10 cellular contexts compared by ENCODE assay signal in genomic region chr17:77405867-77406513, GRCh38.
DNase-seq lines count a peak whose midpoint lies in the region; ATAC-seq and TF ChIP-seq lines count a peak whose summit lies in the region.
"Had no signal": no experiment of that assay in that cellular context is flagged by ENCODE, and none has a peak within 500 bp of the region (broad histone marks: within the 10 kb centered on the region; RNA-seq: fewer than 3 reads in every experiment).

No MANE protein-coding gene starts in this region.

- peaks cover 94% of the 10 kb centered on the region for H3K4me1 Mint-ChIP-seq in activated CD4-positive, alpha-beta T cell treated with anti-CD3 and anti-CD28 coated beads, Interleukin-2, amount 10 ng/mL, durations not matched to agents 7 days and 5 days

- H4K20me1 ChIP-seq in SU-DHL-6 (ENCODE audit: low read depth, low read length) = no peaks in the 10 kb centered on the region

- H3K79me2 ChIP-seq in SU-DHL-6 (ENCODE audit: insufficient read depth, low read length) = no peaks in the 10 kb centered on the region

- peak overlapping the region; percentile 91 for H3K27ac Mint-ChIP-seq in activated CD4-positive, alpha-beta T cell treated with anti-CD3 and anti-CD28 coated beads, Interleukin-2, amount 10 ng/mL, durations not matched to agents 7 days and 5 days

- peaks cover 77% of the 10 kb centered on the region for H3K36me3 Mint-ChIP-seq in activated CD4-positive, alpha-beta T cell treated with anti-CD3 and anti-CD28 coated beads, Interleukin-2, amount 10 ng/mL, durations not matched to agents 7 days and 5 days (ENCODE audit: low read depth)

- H3K4me3 Mint-ChIP-seq in activated CD4-positive, alpha-beta T cell treated with anti-CD3 and anti-CD28 coated beads, Interleukin-2, amount 10 ng/mL, durations not matched to agents 7 days and 5 days = peak overlapping the region; percentile 91

- H3K9ac ChIP-seq in SU-DHL-6 (ENCODE audit: low read length) = peak overlapping the region; percentile 33; the same call in 1 of the 2 replicates

- peaks cover 5% of the 10 kb centered on the region for H3F3A ChIP-seq in SU-DHL-6 (ENCODE audit: insufficient read depth)

- H3K4me3 ChIP-seq in SU-DHL-6 (ENCODE audit: insufficient read depth, low read length, poor library complexity, severe bottlenecking) (no peak overlapping the region), left ventricle myocardium inferior (no peak overlapping the region), thoracic aorta (no peak overlapping the region)

- TF ChIP-seq CTCF in SU-DHL-6 (IDR thresholded peaks at IDR 0.05; ENCODE audit: insufficient read depth, low read length, poor library complexity, severe bottlenecking) (no peak), left ventricle myocardium inferior (IDR thresholded peaks at IDR 0.05; ENCODE audit: borderline replicate concordance) (no peak), thoracic aorta (IDR thresholded peaks at IDR 0.05) (no peak)

- H3K4me2 ChIP-seq in SU-DHL-6 (ENCODE audit: low read depth, low read length, poor library complexity, severe bottlenecking) = peak overlapping the region; percentile 51

- H3K36me3 ChIP-seq in SU-DHL-6 (ENCODE audit: low read length) (no peaks in the 10 kb centered on the region), left ventricle myocardium inferior (peaks cover 15% of the 10 kb centered on the region), thoracic aorta (peaks cover 4% of the 10 kb centered on the region)

- no peak for ATAC-seq in thoracic aorta (ENCODE audit: insufficient number of reproducible peaks, low FRiP score, low read depth)
- ATAC-seq in GM21381 (IDR thresholded peaks at IDR 0.05; ENCODE audit: unreplicated experiment) = no peak
- ATAC-seq: activated CD4-positive, CD25-positive, alpha-beta regulatory T cell treated with anti-CD3 and anti-CD28 coated beads, Interleukin-2, amount 50 U/mL, for 24 hours had no signal

- H3K9me2 ChIP-seq in SU-DHL-6 (replicated peaks; ENCODE audit: insufficient read depth, low read length) = no peaks in the 10 kb centered on the region

- peak overlapping the region; percentile 37 for H3K27ac ChIP-seq in SU-DHL-6 (ENCODE audit: low read depth, low read length)
- H3K27ac ChIP-seq in left ventricle myocardium inferior (replicated peaks) = peak overlapping the region; percentile 75
- H3K27ac ChIP-seq in thoracic aorta = peak overlapping the region; percentile 90 to 96

- no peak overlapping the region for H2AFZ ChIP-seq in SU-DHL-6 (ENCODE audit: low read depth, low read length, severe bottlenecking)

- peak; percentile 38 for DNase-seq in activated CD4-positive, alpha-beta T cell treated with anti-CD3 and anti-CD28 coated beads, Interleukin-2, amount 10 ng/mL, durations not matched to agents 7 days and 5 days
- no peak for DNase-seq in activated CD4-positive, alpha-beta T cell treated with anti-CD3 and anti-CD28 coated beads, Interleukin-2, amount 50 U/mL, for 1 hour
- no peak for DNase-seq in left ventricle myocardium inferior
- DNase-seq in thoracic aorta (ENCODE audit: low spot score) = no peak
- DNase-seq in NCI-H524 treated with DMSO at 0.1 percent for 48 hours (lab: John Stamatoyannopoulos, UW) = no peak
- no peak for DNase-seq in NCI-H187 (lab: John Stamatoyannopoulos, UW)
- DNase-seq: trophoblast cell had no signal

- CTCF ChIA-PET in activated CD4-positive, alpha-beta T cell treated with anti-CD3 and anti-CD28 coated beads, Interleukin-2, amount 10 ng/mL, durations not matched to agents 7 days and 5 days (lab: Charles Lee) = interaction anchor here (0.6 to 2.8 kb wide), 14 partner anchors 8 to 74 kb away, joined by 3 to 11 read pairs (median 4); no protein-coding TSS in a partner anchor

- POLR2A ChIA-PET in activated CD4-positive, alpha-beta T cell treated with anti-CD3 and anti-CD28 coated beads, Interleukin-2, amount 10 ng/mL, durations not matched to agents 7 days and 5 days (lab: Charles Lee) = no interaction called here

- H3K27me3 Mint-ChIP-seq in activated CD4-positive, alpha-beta T cell treated with anti-CD3 and anti-CD28 coated beads, Interleukin-2, amount 10 ng/mL, durations not matched to agents 7 days and 5 days = no peaks in the 10 kb centered on the region

- H3K27me3 ChIP-seq in SU-DHL-6 (ENCODE audit: low read length) = no peaks in the 10 kb centered on the region
- no peaks in the 10 kb centered on the region for H3K27me3 ChIP-seq in left ventricle myocardium inferior (ENCODE audit: low read depth)
- H3K27me3 ChIP-seq in thoracic aorta (replicated peaks; ENCODE audit: insufficient read depth) = no peaks in the 10 kb centered on the region

- H3K9me3 ChIP-seq in SU-DHL-6 (ENCODE audit: insufficient read depth, low read length) (no peaks in the 10 kb centered on the region), left ventricle myocardium inferior (replicated peaks) (no peaks in the 10 kb centered on the region), thoracic aorta (no peaks in the 10 kb centered on the region)

- no peaks in the 10 kb centered on the region for H3K9me3 Mint-ChIP-seq in activated CD4-positive, alpha-beta T cell treated with anti-CD3 and anti-CD28 coated beads, Interleukin-2, amount 10 ng/mL, durations not matched to agents 7 days and 5 days

- intact Hi-C loops in left ventricle myocardium inferior (cut with micrococcal nuclease) = no loop called here

- H3K4me1 ChIP-seq in left ventricle myocardium inferior (peaks cover 87% of the 10 kb centered on the region), thoracic aorta (ENCODE audit: control insufficient read depth in 1 of 2, low read depth in 2 of 2) (peaks cover 55 to 88% of the 10 kb centered on the region in 2 donors)

Comparison
In these comparisons a context has a peak if more than half of its experiments do, and no peak if none do; other contexts are left out.
1. H3K27ac ChIP-seq: peak in every context shown above with its lines; median percentile 93 in thoracic aorta; 75 in left ventricle myocardium inferior; 37 in SU-DHL-6.